ENCODE assay signal across 23 cellular contexts in the genomic region with DNA sequence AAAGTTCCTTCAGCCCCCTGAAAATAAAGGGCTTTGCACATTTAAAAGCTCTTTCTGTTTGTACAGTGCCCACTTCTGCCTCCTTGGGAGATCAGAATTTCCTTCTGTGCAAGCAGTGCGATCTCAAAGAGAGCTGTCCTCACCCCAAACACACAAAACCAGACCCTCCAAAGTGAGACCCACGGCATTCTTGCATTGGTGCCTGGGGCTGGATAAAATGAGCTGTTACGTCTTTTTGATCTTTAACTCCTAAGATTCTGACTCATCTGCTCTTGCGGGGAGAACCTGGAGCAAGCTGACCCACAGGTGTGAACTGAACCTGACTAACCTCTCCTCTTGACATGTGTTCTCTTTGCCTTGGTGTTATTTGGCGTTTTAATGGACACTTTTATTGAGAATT.
DNase-seq lines count a peak whose midpoint lies in the region; FAIRE-seq and TF ChIP-seq lines count a peak whose summit lies in the region.
"Had no signal": no experiment of that assay in that cellular context is flagged by ENCODE, and none has a peak within 500 bp of the region (broad histone marks: within the 10 kb centered on the region; RNA-seq: fewer than 3 reads in every experiment).

No MANE protein-coding gene starts in this region.

- no peak for TF ChIP-seq CTCF in mammary epithelial cell (conservative IDR thresholded peaks at IDR 0.05 in 1 of 2, IDR thresholded peaks at IDR 0.05 in 1 of 2; ENCODE audit: extremely low read depth in 1 of 2, insufficient read depth in 1 of 2, low read depth in 1 of 2, low read length in 2 of 2)
- TF ChIP-seq CTCF in MCF 10A (IDR thresholded peaks at IDR 0.05; ENCODE audit: unreplicated experiment): no peak
- no peak for TF ChIP-seq CTCF in bronchial epithelial cell (IDR thresholded peaks at IDR 0.05; ENCODE audit: insufficient read depth, low read length, severe bottlenecking)
- TF ChIP-seq CTCF in progenitor cell of endocrine pancreas (IDR thresholded peaks at IDR 0.05; ENCODE audit: unreplicated experiment): no peak
- no peak for TF ChIP-seq CTCF in type B pancreatic cell (conservative IDR thresholded peaks at IDR 0.05)

- H4K20me1 ChIP-seq in mammary epithelial cell (ENCODE audit: insufficient read depth, low read length): no peaks in the 10 kb centered on the region
- H4K20me1 ChIP-seq: BLaER1 had no signal

- H3K4me3 ChIP-seq in mammary epithelial cell (replicated peaks in 1 of 3; ENCODE audit: insufficient read depth in 1 of 3, low read depth in 2 of 3, low read length in 3 of 3) (no peak overlapping the region), bronchial epithelial cell (ENCODE audit: low read depth, low read length) (no peak overlapping the region)
- H3K4me3 ChIP-seq: BLaER1, GM23338 had no signal

- no peaks in the 10 kb centered on the region for H3K79me2 ChIP-seq in mammary epithelial cell (ENCODE audit: insufficient read depth, low read length)

- H3K9ac ChIP-seq in mammary epithelial cell (ENCODE audit: insufficient read depth, low read length): no peak overlapping the region
- H3K9ac ChIP-seq: BLaER1 had no signal

- in situ Hi-C loops in mammary epithelial cell (cut with MboI; ENCODE audit: low sequenced_read_pairs in 2 of 2): no loop called here

- H2AFZ ChIP-seq in mammary epithelial cell (ENCODE audit: low read depth, low read length): no peak overlapping the region
- H2AFZ ChIP-seq: GM23338 had no signal

- intact Hi-C loops in mammary epithelial cell (cut with micrococcal nuclease): no loop called here
- intact Hi-C loops in MCF 10A (cut with micrococcal nuclease): no loop called here
- intact Hi-C loops in activated T-helper 2 cell treated with anti-CD3 and anti-CD28 coated beads, Interferon-gamma antibody, Interleukin-2, Interleukin-4, amounts not matched to agents 10 μg/mL and 5 μg/mL and 100 μg/mL, durations not matched to agents 14 hours and 24 hours and 36 hours (cut with micrococcal nuclease): no loop called here

- no peaks in the 10 kb centered on the region for H3K4me1 ChIP-seq in mammary epithelial cell (ENCODE audit: insufficient read depth, low read length)
- H3K4me1 ChIP-seq: BLaER1 had no signal

- BruUV-seq in mammary epithelial cell (replicated peaks; lab: Mats Ljungman, UMichigan): no TSS peak
- no TSS peak for BruUV-seq in MCF 10A (replicated peaks; lab: Mats Ljungman, UMichigan)

- H3K4me3 Mint-ChIP-seq in MCF 10A (ENCODE audit: unreplicated experiment) (no peak overlapping the region), progenitor cell of endocrine pancreas (ENCODE audit: low read depth) (no peak overlapping the region), type B pancreatic cell (no peak overlapping the region)
- H3K4me3 Mint-ChIP-seq in activated T-helper 2 cell treated with anti-CD3 and anti-CD28 coated beads, Interferon-gamma antibody, Interleukin-2, Interleukin-4, amounts not matched to agents 10 μg/mL and 5 μg/mL and 100 μg/mL, durations not matched to agents 14 hours and 24 hours and 36 hours (ENCODE audit: low read depth): no peak overlapping the region
- H3K4me3 Mint-ChIP-seq: B cell; CD4-positive, CD25-positive, alpha-beta regulatory T cell; CD8-positive, alpha-beta T cell; GM23338; H9 had no signal

- no peaks in the 10 kb centered on the region for H3K9me3 ChIP-seq in mammary epithelial cell (replicated peaks; ENCODE audit: insufficient read depth, low read length)
- H3K9me3 ChIP-seq: BLaER1 had no signal

- H3K27me3 ChIP-seq in mammary epithelial cell (ENCODE audit: insufficient read depth, low read length): no peaks in the 10 kb centered on the region
- no peaks in the 10 kb centered on the region for H3K27me3 ChIP-seq in bronchial epithelial cell (ENCODE audit: control insufficient read depth, insufficient read depth, low read length)
- H3K27me3 ChIP-seq: BLaER1 had no signal

- POLR2A ChIA-PET in MCF 10A (lab: Yijun Ruan, JAX): interaction anchor here (1.2 kb wide), 1 partner anchor 18 kb away, joined by 3 read pairs; no protein-coding TSS in a partner anchor

- peak; percentile 1 for DNase-seq in mammary epithelial cell
- no peak for DNase-seq in MCF 10A (ENCODE audit: unreplicated experiment)
- DNase-seq in bronchial epithelial cell (ENCODE audit: low read depth): peak; percentile 1
- DNase-seq in islet precursor cell: peak; percentile 93
- DNase-seq in progenitor cell of endocrine pancreas (ENCODE audit: low spot score, unreplicated experiment): no peak
- no peak for DNase-seq in activated T-cell treated with anti-CD3 and anti-CD28 coated beads, Interleukin-2, amount 50 U/mL, for 1 hour
- no peak for DNase-seq in type B pancreatic cell (ENCODE audit: extremely low spot score, unreplicated experiment)
- no peak for DNase-seq in activated T-helper 2 cell treated with anti-CD3 and anti-CD28 coated beads, Interferon-gamma antibody, Interleukin-2, Interleukin-4, amounts not matched to agents 10 μg/mL and 5 μg/mL and 100 μg/mL, durations not matched to agents 14 hours and 24 hours and 36 hours (ENCODE audit: low spot score)
- DNase-seq: CD4-positive, CD25-positive, alpha-beta regulatory T cell; CD8-positive, alpha-beta T cell; DMS 273 treated with DMSO at 0.1 percent for 48 hours; DMS79; GF-D8; H9 had no signal

- H3K36me3 ChIP-seq in mammary epithelial cell (ENCODE audit: insufficient read depth, low read length) (no peaks in the 10 kb centered on the region), bronchial epithelial cell (ENCODE audit: control insufficient read depth, insufficient read depth, low read length) (no peaks in the 10 kb centered on the region)
- H3K36me3 ChIP-seq: BLaER1 had no signal

- H3K27me3 Mint-ChIP-seq in MCF 10A (ENCODE audit: insufficient read depth, unreplicated experiment) (peaks cover 95% of the 10 kb centered on the region), progenitor cell of endocrine pancreas (no peaks in the 10 kb centered on the region), type B pancreatic cell (peaks cover 48% of the 10 kb centered on the region)
- no peaks in the 10 kb centered on the region for H3K27me3 Mint-ChIP-seq in activated T-helper 2 cell treated with anti-CD3 and anti-CD28 coated beads, Interferon-gamma antibody, Interleukin-2, Interleukin-4, amounts not matched to agents 10 μg/mL and 5 μg/mL and 100 μg/mL, durations not matched to agents 14 hours and 24 hours and 36 hours (ENCODE audit: low read depth)
- H3K27me3 Mint-ChIP-seq: CD4-positive, CD25-positive, alpha-beta regulatory T cell had no signal

- dilution Hi-C loops in mammary epithelial cell (cut with HindIII; ENCODE audit: low sequenced_read_pairs): no loop called here

- H3K4me2 ChIP-seq in mammary epithelial cell (ENCODE audit: insufficient read depth, low read depth, low read length): no peak overlapping the region
- H3K4me2 ChIP-seq: BLaER1, GM23338 had no signal

- H3K27ac Mint-ChIP-seq in MCF 10A (ENCODE audit: low read depth, unreplicated experiment) (no peak overlapping the region), progenitor cell of endocrine pancreas (peak overlapping the region; percentile 59), type B pancreatic cell (no peak overlapping the region)
- H3K27ac Mint-ChIP-seq in activated T-helper 2 cell treated with anti-CD3 and anti-CD28 coated beads, Interferon-gamma antibody, Interleukin-2, Interleukin-4, amounts not matched to agents 10 μg/mL and 5 μg/mL and 100 μg/mL, durations not matched to agents 14 hours and 24 hours and 36 hours: no peak overlapping the region
- H3K27ac Mint-ChIP-seq: B cell; CD8-positive, alpha-beta T cell; GM23338; H9 had no signal

- H3K36me3 Mint-ChIP-seq in MCF 10A (ENCODE audit: insufficient read depth, unreplicated experiment) (no peaks in the 10 kb centered on the region), progenitor cell of endocrine pancreas (ENCODE audit: insufficient read depth) (no peaks in the 10 kb centered on the region), type B pancreatic cell (no peaks in the 10 kb centered on the region)
- H3K36me3 Mint-ChIP-seq in activated T-helper 2 cell treated with anti-CD3 and anti-CD28 coated beads, Interferon-gamma antibody, Interleukin-2, Interleukin-4, amounts not matched to agents 10 μg/mL and 5 μg/mL and 100 μg/mL, durations not matched to agents 14 hours and 24 hours and 36 hours (ENCODE audit: low read depth): no peaks in the 10 kb centered on the region
- H3K36me3 Mint-ChIP-seq: CD4-positive, CD25-positive, alpha-beta regulatory T cell; CD8-positive, alpha-beta T cell had no signal

- H3K9me3 Mint-ChIP-seq in MCF 10A (ENCODE audit: unreplicated experiment) (no peaks in the 10 kb centered on the region), progenitor cell of endocrine pancreas (ENCODE audit: low read depth) (no peaks in the 10 kb centered on the region), type B pancreatic cell (peaks cover 12% of the 10 kb centered on the region)
- no peaks in the 10 kb centered on the region for H3K9me3 Mint-ChIP-seq in activated T-helper 2 cell treated with anti-CD3 and anti-CD28 coated beads, Interferon-gamma antibody, Interleukin-2, Interleukin-4, amounts not matched to agents 10 μg/mL and 5 μg/mL and 100 μg/mL, durations not matched to agents 14 hours and 24 hours and 36 hours
- H3K9me3 Mint-ChIP-seq: CD8-positive, alpha-beta T cell; GM23338; H9 had no signal

- no peak for FAIRE-seq in bronchial epithelial cell (lab: Jason Lieb, UNC)
- FAIRE-seq: A204.1, D721Med, GM12891, GM18507 had no signal

- H3K4me1 Mint-ChIP-seq in MCF 10A (ENCODE audit: insufficient read depth, unreplicated experiment): peaks cover 5% of the 10 kb centered on the region
- peaks cover 8% of the 10 kb centered on the region for H3K4me1 Mint-ChIP-seq in progenitor cell of endocrine pancreas (ENCODE audit: low read depth)
- peaks cover 38% of the 10 kb centered on the region for H3K4me1 Mint-ChIP-seq in type B pancreatic cell (ENCODE audit: unreplicated experiment)
- H3K4me1 Mint-ChIP-seq in activated T-helper 2 cell treated with anti-CD3 and anti-CD28 coated beads, Interferon-gamma antibody, Interleukin-2, Interleukin-4, amounts not matched to agents 10 μg/mL and 5 μg/mL and 100 μg/mL, durations not matched to agents 14 hours and 24 hours and 36 hours (ENCODE audit: low read depth): no peaks in the 10 kb centered on the region
- H3K4me1 Mint-ChIP-seq: B cell; CD4-positive, CD25-positive, alpha-beta regulatory T cell; GM23338; H9 had no signal

- no peak overlapping the region for H3K27ac ChIP-seq in mammary epithelial cell (ENCODE audit: insufficient read depth, low read depth, low read length)
- H3K27ac ChIP-seq: 22Rv1, BLaER1, C4-2B had no signal

- 16% methylated on average over 3 of the region's 5 CpGs for WGBS in mammary epithelial cell (ENCODE audit: low coverage, missing lambda C conversion rate)

- CTCF ChIA-PET in mammary epithelial cell (lab: Charles Lee; ENCODE audit: low non-redundant PET) (no interaction called here), MCF 10A (lab: Yijun Ruan, JAX) (interaction anchor here (0.6 to 1.3 kb wide), 3 partner anchors 48 to 244 kb away, joined by 3 to 4 read pairs (median 3); no protein-coding TSS in a partner anchor)

Comparison
In these comparisons a context has a peak if more than half of its experiments do, and no peak if none do; other contexts are left out.
1. DNase-seq: peak in mammary epithelial cell (single experiment), bronchial epithelial cell (single experiment) and islet precursor cell (single experiment); none in MCF 10A (single experiment), progenitor cell of endocrine pancreas (single experiment), activated T-cell treated with anti-CD3 and anti-CD28 coated beads, Interleukin-2, amount 50 U/mL, for 1 hour (single experiment), type B pancreatic cell (single experiment) and activated T-helper 2 cell treated with anti-CD3 and anti-CD28 coated beads, Interferon-gamma antibody, Interleukin-2, Interleukin-4, amounts not matched to agents 10 μg/mL and 5 μg/mL and 100 μg/mL, durations not matched to agents 14 hours and 24 hours and 36 hours (single experiment).